11 cellular contexts compared by ENCODE assay signal in the genomic region with DNA sequence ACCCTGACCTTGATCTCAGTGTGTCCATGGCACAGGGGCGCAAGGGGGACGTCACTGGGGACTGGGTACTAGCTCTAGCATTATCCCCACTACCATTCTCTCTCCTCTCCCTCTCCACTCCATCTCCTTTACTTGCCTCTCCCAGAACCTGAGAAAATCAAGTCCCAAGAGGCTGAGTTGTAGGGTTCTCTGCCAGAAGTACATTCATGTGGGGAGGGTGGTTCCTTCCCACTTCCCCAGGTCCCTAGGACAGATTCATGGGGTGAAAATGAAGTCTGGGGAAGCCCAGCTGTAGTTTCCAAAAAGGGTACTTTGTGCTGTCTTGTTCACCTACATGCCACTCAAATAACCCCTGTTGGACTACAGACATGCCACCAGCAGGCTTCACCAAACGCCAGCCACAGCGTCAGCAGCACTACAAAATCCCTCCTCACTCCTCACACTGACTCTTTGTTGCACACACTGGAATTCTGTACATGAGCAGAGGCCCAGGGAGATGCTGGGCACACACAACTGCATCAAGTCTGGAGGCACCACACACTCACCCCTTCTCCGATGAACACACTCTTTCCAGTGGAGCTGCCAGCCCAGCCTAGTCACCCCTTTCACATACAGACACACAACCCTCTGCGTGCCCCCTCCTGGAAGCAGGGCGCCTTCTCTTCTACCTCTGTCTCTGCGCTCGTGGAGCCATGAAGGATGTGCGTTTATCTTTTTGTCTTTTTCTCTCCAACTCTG. TPM values are rescaled to one million over a fixed set of nuclear protein-coding genes. Genes with fewer than 3 reads are reported as not detected.
DNase-seq lines count a peak whose midpoint lies in the region; ATAC-seq and TF ChIP-seq lines count a peak whose summit lies in the region.
"Had no signal": no experiment of that assay in that cellular context is flagged by ENCODE, and none has a peak within 500 bp of the region (broad histone marks: within the 10 kb centered on the region; RNA-seq: fewer than 3 reads in every experiment).

No MANE protein-coding gene starts in this region.

- H4K8ac ChIP-seq in mesenchymal stem cell (ENCODE audit: low read length): peak overlapping the region; percentile 13

- H2BK5ac ChIP-seq in mesenchymal stem cell (ENCODE audit: low read depth, low read length, poor library complexity, severe bottlenecking): no peak overlapping the region

- 89% methylated on average over 10 of the region's 10 CpGs for whole genome bisulfite sequencing in mesenchymal stem cell
- WGBS in upper lobe of left lung, 2 donors: 80 to 82% methylated on average over 10 of the region's 10 CpGs

- TF ChIP-seq CTCF in brain (conservative IDR thresholded peaks at IDR 0.05) (no peak), upper lobe of left lung (IDR thresholded peaks at IDR 0.05) (no peak)

- H3K79me1 ChIP-seq in mesenchymal stem cell (replicated peaks; ENCODE audit: low read length, poor library complexity, severe bottlenecking): no peaks in the 10 kb centered on the region

- peak overlapping the region in 1 of 2 experiments; percentile 77 for H2BK12ac ChIP-seq in mesenchymal stem cell (ENCODE audit: low read length in 2 of 2)

- peak overlapping the region in 1 of 2 experiments; percentile 52 for H3K18ac ChIP-seq in mesenchymal stem cell (ENCODE audit: low read depth in 1 of 2, low read length in 2 of 2)

- H3K4me1 Mint-ChIP-seq in activated T-cell treated with anti-CD3 and anti-CD28 coated beads, Interleukin-2, amount 50 U/mL, for 72 hours (ENCODE audit: low read depth): peaks cover 64% of the 10 kb centered on the region
- peaks cover 45% of the 10 kb centered on the region for H3K4me1 Mint-ChIP-seq in brain

- peak overlapping the region; percentile 27 for H3K9ac ChIP-seq in mesenchymal stem cell (ENCODE audit: low read length)

- no peak for TF ChIP-seq EP300 in upper lobe of left lung (IDR thresholded peaks at IDR 0.05)

- no peak overlapping the region for H2AFZ ChIP-seq in mesenchymal stem cell (ENCODE audit: low read depth, low read length)

- peak overlapping the region; percentile 17 for H2BK15ac ChIP-seq in mesenchymal stem cell (ENCODE audit: low read depth, poor library complexity, severe bottlenecking)

- no peak overlapping the region for H2AK5ac ChIP-seq in mesenchymal stem cell (ENCODE audit: low read length, severe bottlenecking)

- H3K27ac Mint-ChIP-seq in activated T-cell treated with anti-CD3 and anti-CD28 coated beads, Interleukin-2, amount 50 U/mL, for 72 hours: peak overlapping the region; percentile 39
- H3K27ac Mint-ChIP-seq in brain: peak overlapping the region; percentile 92 to 98 (median 94)
- H3K27ac Mint-ChIP-seq: B cell had no signal

- no peak for TF ChIP-seq POLR2A in upper lobe of left lung (IDR thresholded peaks at IDR 0.05)

- H3K9me3 Mint-ChIP-seq in activated T-cell treated with anti-CD3 and anti-CD28 coated beads, Interleukin-2, amount 50 U/mL, for 72 hours: no peaks in the 10 kb centered on the region
- H3K9me3 Mint-ChIP-seq in brain: no peaks in the 10 kb centered on the region

- H3K36me3 ChIP-seq in mesenchymal stem cell (ENCODE audit: control insufficient read depth in 1 of 2, insufficient read depth in 2 of 2, low read depth in 1 of 2, low read length in 2 of 2) (peaks cover 13% of the 10 kb centered on the region in 2 experiments), upper lobe of left lung (peaks cover 0 to 6% (median 0%) of the 10 kb centered on the region in 4 donors)

- H3K27me3 Mint-ChIP-seq in activated T-cell treated with anti-CD3 and anti-CD28 coated beads, Interleukin-2, amount 50 U/mL, for 72 hours (ENCODE audit: low read depth): no peaks in the 10 kb centered on the region
- peaks cover 24% of the 10 kb centered on the region for H3K27me3 Mint-ChIP-seq in brain
- H3K27me3 Mint-ChIP-seq: B cell had no signal

- H3K14ac ChIP-seq in mesenchymal stem cell (ENCODE audit: low read length in 2 of 2): peak overlapping the region in 1 of 2 experiments; percentile 44

- no peak for ATAC-seq in activated T-cell treated with anti-CD3 and anti-CD28 coated beads, Interleukin-2, amount 50 U/mL, for 72 hours (replicated peaks in 1 of 2)
- ATAC-seq in upper lobe of left lung (ENCODE audit: low FRiP score in 2 of 2): no peak
- ATAC-seq in GM19395 (IDR thresholded peaks at IDR 0.05; ENCODE audit: unreplicated experiment): no peak

- no peak for DNase-seq in activated T-cell treated with anti-CD3 and anti-CD28 coated beads, Interleukin-2, amount 50 U/mL, for 72 hours
- DNase-seq in activated T-cell treated with anti-CD3 and anti-CD28 coated beads, Interleukin-2, amount 50 U/mL, for 1 hour: no peak
- DNase-seq in mesenchymal stem cell (no peak), upper lobe of left lung (no peak), NAMALWA (ENCODE audit: low spot score) (no peak)
- DNase-seq in stimulated activated CD4-positive, alpha-beta T cell treated with anti-CD3 and anti-CD28 coated beads, Interleukin-15, amount 100 ng/mL, for 24 hours: no peak
- DNase-seq: NCI-H2081 had no signal

- H3K4me3 Mint-ChIP-seq in activated T-cell treated with anti-CD3 and anti-CD28 coated beads, Interleukin-2, amount 50 U/mL, for 72 hours: peak overlapping the region; percentile 5 to 10
- peak overlapping the region; percentile 26 to 72 (median 52) for H3K4me3 Mint-ChIP-seq in brain
- H3K4me3 Mint-ChIP-seq: B cell had no signal

- peak overlapping the region; percentile 40 for H4K91ac ChIP-seq in mesenchymal stem cell (ENCODE audit: low read length)

- no peak overlapping the region for H3K4me2 ChIP-seq in mesenchymal stem cell (ENCODE audit: low read length, poor library complexity, severe bottlenecking)

- no peak overlapping the region for H3K23ac ChIP-seq in mesenchymal stem cell (ENCODE audit: low read length in 2 of 2)

- H2BK120ac ChIP-seq in mesenchymal stem cell (ENCODE audit: low read depth, low read length): no peak overlapping the region

- H3K27ac ChIP-seq in mesenchymal stem cell (ENCODE audit: low read length, poor library complexity, severe bottlenecking): no peak overlapping the region
- H3K27ac ChIP-seq in upper lobe of left lung: peak overlapping the region; percentile 11 to 100 (median 99)

- no peak overlapping the region for H3K4ac ChIP-seq in mesenchymal stem cell (ENCODE audit: low read depth in 1 of 2, low read length in 2 of 2)

- H3K27me3 ChIP-seq in mesenchymal stem cell (ENCODE audit: control insufficient read depth in 1 of 2, insufficient read depth in 1 of 2, low read length in 2 of 2) (no peaks in the 10 kb centered on the region), upper lobe of left lung (no peaks in the 10 kb centered on the region)

- H3K4me3 ChIP-seq in mesenchymal stem cell (ENCODE audit: insufficient read depth in 1 of 2, low read depth in 1 of 2, low read length in 2 of 2): no peak overlapping the region
- no peak overlapping the region for H3K4me3 ChIP-seq in upper lobe of left lung

- H3K4me1 ChIP-seq in mesenchymal stem cell (ENCODE audit: control insufficient read depth, insufficient read depth, low read depth, low read length): peaks cover 23% of the 10 kb centered on the region
- peaks cover 41 to 64% (median 44%) of the 10 kb centered on the region in 4 donors for H3K4me1 ChIP-seq in upper lobe of left lung

- H3K9me3 ChIP-seq in mesenchymal stem cell (ENCODE audit: control insufficient read depth, low read length) (no peaks in the 10 kb centered on the region), upper lobe of left lung (no peaks in the 10 kb centered on the region)

- H3K36me3 Mint-ChIP-seq in activated T-cell treated with anti-CD3 and anti-CD28 coated beads, Interleukin-2, amount 50 U/mL, for 72 hours (ENCODE audit: insufficient read depth in 2 of 2): no peaks in the 10 kb centered on the region
- H3K36me3 Mint-ChIP-seq in brain: no peaks in the 10 kb centered on the region

RNA-seq across cellular contexts. Expression of gene RARG, which starts 6.9 kb away (rescaled TPM):
- total RNA-seq in activated T-cell treated with anti-CD3 and anti-CD28 coated beads, Interleukin-2, amount 50 U/mL, for 72 hours: 10 to 100 TPM; 36.7 to 37.3 TPM
- 4.1 TPM for polyA plus RNA-seq in brain (ENCODE audit: insufficient read depth, low read depth, low replicate concordance)
- 20.0 TPM for polyA plus RNA-seq in mesenchymal stem cell (2013, experiment 1 of 2)
- 20.3 TPM for polyA plus RNA-seq in mesenchymal stem cell (2013, experiment 2 of 2)
- total RNA-seq in upper lobe of left lung: 10 to 100 TPM; 21.2 to 43.0 (median 32.1) TPM

RNA-seq across cellular contexts. Expression of gene ITGB7, which starts 18.0 kb away (rescaled TPM):
- total RNA-seq in activated T-cell treated with anti-CD3 and anti-CD28 coated beads, Interleukin-2, amount 50 U/mL, for 72 hours: 100 to 1,000 TPM in 1 of 2 donors, 10 to 100 TPM in 1; 88.0 to 111 TPM
- 0.39 TPM for polyA plus RNA-seq in brain (ENCODE audit: insufficient read depth, low read depth, low replicate concordance)
- 0.19 TPM for polyA plus RNA-seq in mesenchymal stem cell (2013, experiment 1 of 2)
- polyA plus RNA-seq in mesenchymal stem cell (2013, experiment 2 of 2): 0.10 TPM
- 10 to 100 TPM in 1 of 6 donors, 1 to 10 TPM in 5; 3.1 to 12.9 (median 4.7) TPM for total RNA-seq in upper lobe of left lung
- total RNA-seq: fibroblast of villous mesenchyme had no signal

RNA-seq across cellular contexts. Expression of gene ESPL1, which starts 43.0 kb away (rescaled TPM):
- 10 to 100 TPM; 71.9 to 75.5 TPM for total RNA-seq in activated T-cell treated with anti-CD3 and anti-CD28 coated beads, Interleukin-2, amount 50 U/mL, for 72 hours
- polyA plus RNA-seq in brain (ENCODE audit: insufficient read depth, low read depth, low replicate concordance): 11.8 TPM
- polyA plus RNA-seq in mesenchymal stem cell (2013, experiment 1 of 2): 1.2 TPM
- 1.2 TPM for polyA plus RNA-seq in mesenchymal stem cell (2013, experiment 2 of 2)
- 1 to 10 TPM; 1.5 to 5.3 (median 2.1) TPM for total RNA-seq in upper lobe of left lung

RNA-seq across cellular contexts. Expression of gene CSAD, which starts 44.3 kb away (rescaled TPM):
- total RNA-seq in activated T-cell treated with anti-CD3 and anti-CD28 coated beads, Interleukin-2, amount 50 U/mL, for 72 hours: 10 to 100 TPM; 42.7 to 45.2 TPM
- 2.6 TPM for polyA plus RNA-seq in brain (ENCODE audit: insufficient read depth, low read depth, low replicate concordance)
- 9.3 TPM for polyA plus RNA-seq in mesenchymal stem cell (2013, experiment 1 of 2)
- polyA plus RNA-seq in mesenchymal stem cell (2013, experiment 2 of 2): 8.4 TPM
- total RNA-seq in upper lobe of left lung: 100 to 1,000 TPM in 1 of 6 donors, 10 to 100 TPM in 5; 19.8 to 164 (median 28.6) TPM

RNA-seq across cellular contexts. Expression of gene ZNF740, which starts 44.5 kb away (rescaled TPM):
- total RNA-seq in activated T-cell treated with anti-CD3 and anti-CD28 coated beads, Interleukin-2, amount 50 U/mL, for 72 hours: 10 to 100 TPM; 44.2 to 49.5 TPM
- polyA plus RNA-seq in brain (ENCODE audit: insufficient read depth, low read depth, low replicate concordance): 11.0 TPM
- polyA plus RNA-seq in mesenchymal stem cell (2013, experiment 1 of 2): 8.0 TPM
- polyA plus RNA-seq in mesenchymal stem cell (2013, experiment 2 of 2): 7.8 TPM
- total RNA-seq in upper lobe of left lung: 10 to 100 TPM in 5 of 6 donors, 1 to 10 TPM in 1; 9.6 to 52.4 (median 24.0) TPM

Comparison
In these comparisons a context has a peak if more than half of its experiments do, and no peak if none do; other contexts are left out.
1. RNA of gene ITGB7, which starts 18.0 kb away (total RNA-seq): 88.0 to 111 TPM in activated T-cell treated with anti-CD3 and anti-CD28 coated beads, Interleukin-2, amount 50 U/mL, for 72 hours; 3.1 to 12.9 TPM in upper lobe of left lung; every median in the first group is over 4 times any median in the second.
2. RNA of gene ESPL1, which starts 43.0 kb away (total RNA-seq): 71.9 to 75.5 TPM in activated T-cell treated with anti-CD3 and anti-CD28 coated beads, Interleukin-2, amount 50 U/mL, for 72 hours; 1.5 to 5.3 TPM in upper lobe of left lung; every median in the first group is over 10 times any median in the second.